In genomic region chr4:3461515-3462291, GRCh38 we compare ENCODE assay signal across 11 cellular contexts. TPM values are rescaled to one million over a fixed set of nuclear protein-coding genes. Genes with fewer than 3 reads are reported as not detected.
DNase-seq lines count a peak whose midpoint lies in the region; ATAC-seq and TF ChIP-seq lines count a peak whose summit lies in the region.
"Had no signal": no experiment of that assay in that cellular context is flagged by ENCODE, and none has a peak within 500 bp of the region (broad histone marks: within the 10 kb centered on the region; RNA-seq: fewer than 3 reads in every experiment).

No MANE protein-coding gene starts in this region.

- peak; percentile 77 for ATAC-seq in esophagus mucosa
- peak; percentile 84 for ATAC-seq in omental fat pad (ENCODE audit: low FRiP score)

- DNase-seq in DMS 273 treated with DMSO at 0.1 percent for 48 hours (lab: John Stamatoyannopoulos, UW) (peak; percentile 18), NCI-H2196 (lab: John Stamatoyannopoulos, UW; ENCODE audit: unreplicated experiment) (peak; percentile 82), omental fat pad (ENCODE audit: low spot score) (no peak), cortex of kidney (lab: John Stamatoyannopoulos, UW) (no peak), NCI-H524 (lab: John Stamatoyannopoulos, UW) (no peak)
- DNase-seq in activated effector memory CD4-positive, alpha-beta T cell treated with anti-CD3 and anti-CD28 coated beads, Interleukin-2, amount 50 U/mL, for 16 hours: no peak
- no peak for DNase-seq in activated naive CD4-positive, alpha-beta T cell treated with anti-CD3 and anti-CD28 coated beads, Interleukin-2, amount 50 U/mL, for 16 hours
- DNase-seq: activated CD4-positive, alpha-beta T cell treated with anti-CD3 and anti-CD28 coated beads, Interleukin-2, amount 10 ng/mL, durations not matched to agents 24 days and 14 days; NCI-H748 treated with DMSO at 0.1 percent for 48 hours; stimulated activated CD4-positive, alpha-beta T cell treated with anti-CD3 and anti-CD28 coated beads, Interleukin-2, amount 100 ng/mL, for 48 hours had no signal

- TF ChIP-seq CTCF in omental fat pad (IDR thresholded peaks at IDR 0.05): no peak

RNA-seq across cellular contexts. Expression of gene DOK7, which starts 1.4 kb away (rescaled TPM):
- total RNA-seq in esophagus mucosa: 0.36 TPM
- total RNA-seq in omental fat pad: not detected
- total RNA-seq: activated CD4-positive, alpha-beta T cell treated with anti-CD3 and anti-CD28 coated beads, Interleukin-2, amount 10 ng/mL, durations not matched to agents 24 days and 14 days had no signal

RNA-seq across cellular contexts. Expression of gene HGFAC, which starts 19.9 kb away (rescaled TPM):
- total RNA-seq in esophagus mucosa: not detected
- total RNA-seq in omental fat pad: not detected
- total RNA-seq: activated CD4-positive, alpha-beta T cell treated with anti-CD3 and anti-CD28 coated beads, Interleukin-2, amount 10 ng/mL, durations not matched to agents 24 days and 14 days had no signal

Comparison
In these comparisons a context has a peak if more than half of its experiments do, and no peak if none do; other contexts are left out.
1. DNase-seq: peak in DMS 273 treated with DMSO at 0.1 percent for 48 hours (single experiment) and NCI-H2196 (single experiment); none in omental fat pad (single experiment), activated effector memory CD4-positive, alpha-beta T cell treated with anti-CD3 and anti-CD28 coated beads, Interleukin-2, amount 50 U/mL, for 16 hours (single experiment), activated naive CD4-positive, alpha-beta T cell treated with anti-CD3 and anti-CD28 coated beads, Interleukin-2, amount 50 U/mL, for 16 hours (single experiment), cortex of kidney (single experiment) and NCI-H524 (0 of 2).